In the genomic region with DNA sequence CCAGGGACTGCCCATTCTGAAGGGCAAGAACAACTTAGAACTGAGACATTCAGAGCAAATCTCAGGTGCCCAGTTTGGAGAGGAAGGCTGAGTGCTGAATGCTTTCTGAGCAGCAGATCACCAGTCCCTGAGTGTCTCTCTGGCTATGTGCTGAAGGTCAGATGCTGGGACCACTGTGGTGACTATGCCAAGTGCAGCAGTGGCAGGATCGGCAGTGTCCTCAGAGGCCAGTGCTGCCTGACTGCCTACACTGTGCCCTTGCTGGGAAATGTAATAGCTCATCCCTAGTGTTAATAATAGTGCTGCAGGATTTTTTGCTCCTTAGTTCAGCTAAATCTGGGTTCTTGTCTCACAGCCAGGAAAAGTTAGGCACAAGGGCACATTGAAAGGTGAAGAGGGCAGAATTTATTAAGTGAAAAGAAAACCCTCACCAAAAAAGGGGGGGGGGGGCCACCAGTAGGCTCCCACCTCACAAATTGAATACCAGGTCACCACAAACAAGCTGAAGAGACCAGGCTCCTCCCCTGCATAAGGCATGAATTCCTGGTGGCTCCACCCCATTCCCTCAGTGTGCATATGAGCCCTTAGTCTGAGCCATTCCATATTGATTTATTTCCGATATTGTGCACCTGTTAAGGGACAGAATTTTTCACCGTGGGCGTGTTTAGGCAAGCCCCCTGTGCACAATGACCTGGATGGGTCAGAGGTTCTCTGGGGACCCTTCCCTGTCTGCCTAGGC, we compare ENCODE assay signal across 17 cellular contexts. TPM values are rescaled to one million over a fixed set of nuclear protein-coding genes. Genes with fewer than 3 reads are reported as not detected.
A peak's percentile ranks its signal among the peaks of the same experiment; 100 is the strongest.
DNase-seq lines count a peak whose midpoint lies in the region; ATAC-seq and TF ChIP-seq lines count a peak whose summit lies in the region.
"Had no signal": no experiment of that assay in that cellular context is flagged by ENCODE, and none has a peak within 500 bp of the region (broad histone marks: within the 10 kb centered on the region; RNA-seq: fewer than 3 reads in every experiment).

No MANE protein-coding gene starts in this region.

- H3K9me3 ChIP-seq in psoas muscle: no peaks in the 10 kb centered on the region
- H3K9me3 ChIP-seq: BLaER1 treated with 17β-estradiol and CSF1 and Interleukin-3, amounts not matched to agents 10 nM and 100 nM had no signal

- no peaks in the 10 kb centered on the region for H3K4me1 Mint-ChIP-seq in activated CD8-positive, alpha-beta T cell treated with anti-CD3 and anti-CD28 coated beads, Interleukin-2, amount 10 ng/mL, durations not matched to agents 7 days and 5 days (ENCODE audit: low read depth)
- H3K4me1 Mint-ChIP-seq in activated CD8-positive, alpha-beta T cell treated with anti-CD3 and anti-CD28 coated beads for 36 hours (ENCODE audit: low read depth): no peaks in the 10 kb centered on the region
- peaks cover 21% of the 10 kb centered on the region for H3K4me1 Mint-ChIP-seq in GM23338

- H2AFZ ChIP-seq in GM23338: no peak overlapping the region

- no peaks in the 10 kb centered on the region for H3K9me2 ChIP-seq in GM23338 (ENCODE audit: insufficient read depth)

- WGBS in psoas muscle, 3 donors: 31 to 41% (median 40%) methylated on average over 4 of the region's 4 CpGs

- H3K27ac ChIP-seq in GM23338 (ENCODE audit: low read depth): no peak overlapping the region
- H3K27ac ChIP-seq in psoas muscle: peak overlapping the region; percentile 5
- H3K27ac ChIP-seq: BLaER1 treated with 17β-estradiol and CSF1 and Interleukin-3, amounts not matched to agents 10 nM and 100 nM had no signal

- no peaks in the 10 kb centered on the region for H3K9me3 Mint-ChIP-seq in activated CD8-positive, alpha-beta T cell treated with anti-CD3 and anti-CD28 coated beads, Interleukin-2, amount 10 ng/mL, durations not matched to agents 7 days and 5 days (ENCODE audit: insufficient read depth)
- H3K9me3 Mint-ChIP-seq in activated CD8-positive, alpha-beta T cell treated with anti-CD3 and anti-CD28 coated beads for 36 hours: no peaks in the 10 kb centered on the region
- no peaks in the 10 kb centered on the region for H3K9me3 Mint-ChIP-seq in GM23338

- H3K4me1 ChIP-seq in GM23338 (ENCODE audit: insufficient read depth): 0 out of 2 replicates have a peak, but pooled peaks cover 7% of the 10 kb centered on the region
- peaks cover 10% of the 10 kb centered on the region for H3K4me1 ChIP-seq in psoas muscle

- no peak overlapping the region for H3K4me3 Mint-ChIP-seq in activated CD8-positive, alpha-beta T cell treated with anti-CD3 and anti-CD28 coated beads, Interleukin-2, amount 10 ng/mL, durations not matched to agents 7 days and 5 days
- no peak overlapping the region for H3K4me3 Mint-ChIP-seq in activated CD8-positive, alpha-beta T cell treated with anti-CD3 and anti-CD28 coated beads for 36 hours
- H3K4me3 Mint-ChIP-seq in GM23338: no peak overlapping the region

- no peak overlapping the region for H3K4me2 ChIP-seq in GM23338
- H3K4me2 ChIP-seq: BLaER1 treated with 17β-estradiol and CSF1 and Interleukin-3, amounts not matched to agents 10 nM and 100 nM had no signal

- no peaks in the 10 kb centered on the region for H4K20me1 ChIP-seq in GM23338 (replicated peaks; ENCODE audit: insufficient read depth)

- peak overlapping the region; percentile 34 for H3K27ac Mint-ChIP-seq in activated CD8-positive, alpha-beta T cell treated with anti-CD3 and anti-CD28 coated beads, Interleukin-2, amount 10 ng/mL, durations not matched to agents 7 days and 5 days
- no peak overlapping the region for H3K27ac Mint-ChIP-seq in activated CD8-positive, alpha-beta T cell treated with anti-CD3 and anti-CD28 coated beads for 36 hours
- H3K27ac Mint-ChIP-seq in GM23338: peak overlapping the region; percentile 7; the same call in 1 of the 2 replicates

- H3K27me3 ChIP-seq in GM23338 (ENCODE audit: insufficient read depth): no peaks in the 10 kb centered on the region
- no peaks in the 10 kb centered on the region for H3K27me3 ChIP-seq in psoas muscle (ENCODE audit: insufficient read depth in 3 of 3, low read length in 2 of 3)
- H3K27me3 ChIP-seq: BLaER1 treated with 17β-estradiol and CSF1 and Interleukin-3, amounts not matched to agents 10 nM and 100 nM had no signal

- H3K36me3 Mint-ChIP-seq in activated CD8-positive, alpha-beta T cell treated with anti-CD3 and anti-CD28 coated beads, Interleukin-2, amount 10 ng/mL, durations not matched to agents 7 days and 5 days (ENCODE audit: low read depth): peaks cover 5% of the 10 kb centered on the region
- H3K36me3 Mint-ChIP-seq in activated CD8-positive, alpha-beta T cell treated with anti-CD3 and anti-CD28 coated beads for 36 hours (ENCODE audit: low read depth): peaks cover 1% of the 10 kb centered on the region
- H3K36me3 Mint-ChIP-seq in GM23338 (ENCODE audit: low read depth): no peaks in the 10 kb centered on the region

- CTCF ChIA-PET in activated CD8-positive, alpha-beta T cell treated with anti-CD3 and anti-CD28 coated beads, Interleukin-2, amount 10 ng/mL, durations not matched to agents 7 days and 5 days (lab: Charles Lee): no interaction called here
- CTCF ChIA-PET in activated CD8-positive, alpha-beta T cell treated with anti-CD3 and anti-CD28 coated beads for 36 hours (lab: Charles Lee): interaction anchor here (2.1 kb wide), 1 partner anchor 22 kb away, joined by 5 read pairs; no protein-coding TSS in a partner anchor

- H3K79me2 ChIP-seq in GM23338 (replicated peaks; ENCODE audit: insufficient read depth): no peaks in the 10 kb centered on the region

- H3K36me3 ChIP-seq in GM23338 (ENCODE audit: insufficient read depth) (no peaks in the 10 kb centered on the region), psoas muscle (ENCODE audit: insufficient read depth in 1 of 2, low read depth in 1 of 2) (no peaks in the 10 kb centered on the region)

- H3K4me3 ChIP-seq in GM23338: no peak overlapping the region
- no peak overlapping the region for H3K4me3 ChIP-seq in psoas muscle
- H3K4me3 ChIP-seq: BLaER1 treated with 17β-estradiol and CSF1 and Interleukin-3, amounts not matched to agents 10 nM and 100 nM had no signal

- H3K27me3 Mint-ChIP-seq in activated CD8-positive, alpha-beta T cell treated with anti-CD3 and anti-CD28 coated beads, Interleukin-2, amount 10 ng/mL, durations not matched to agents 7 days and 5 days (ENCODE audit: low read depth): no peaks in the 10 kb centered on the region
- no peaks in the 10 kb centered on the region for H3K27me3 Mint-ChIP-seq in activated CD8-positive, alpha-beta T cell treated with anti-CD3 and anti-CD28 coated beads for 36 hours
- H3K27me3 Mint-ChIP-seq in GM23338 (ENCODE audit: insufficient read depth, low read depth, poor library complexity): no peaks in the 10 kb centered on the region

- TF ChIP-seq CTCF in activated CD8-positive, alpha-beta T cell treated with anti-CD3 and anti-CD28 coated beads for 36 hours (IDR thresholded peaks at IDR 0.05): no peak
- TF ChIP-seq CTCF in GM23338 (conservative IDR thresholded peaks at IDR 0.05; ENCODE audit: low read depth in 2 of 2) (no peak), psoas muscle (IDR thresholded peaks at IDR 0.05) (no peak)

- intact Hi-C loops in activated CD8-positive, alpha-beta T cell treated with anti-CD3 and anti-CD28 coated beads for 36 hours (cut with micrococcal nuclease): no loop called here
- intact Hi-C loops in left cardiac atrium (cut with DNase I): loop anchor here in 1 of 2 donors (1.0 kb wide), 1 partner anchor 18 kb away; the partner anchor contains the start of gene RFXAP
- intact Hi-C loops in psoas muscle (cut with DNase I): no loop called here

- ATAC-seq in activated CD8-positive, alpha-beta T cell treated with anti-CD3 and anti-CD28 coated beads, Interleukin-2, amount 10 ng/mL, durations not matched to agents 7 days and 5 days: no peak
- no peak for ATAC-seq in activated CD8-positive, alpha-beta T cell treated with anti-CD3 and anti-CD28 coated beads for 36 hours
- ATAC-seq in GM23338 (peak; percentile 41), left cardiac atrium (peak; percentile 81 to 87), psoas muscle (peak; percentile 49 to 82 (median 68)), HG03097 (IDR thresholded peaks at IDR 0.05; ENCODE audit: low FRiP score, unreplicated experiment) (no peak)
- ATAC-seq: Panc1 had no signal

- H3F3A ChIP-seq in GM23338 (replicated peaks; ENCODE audit: low read depth): no peaks in the 10 kb centered on the region

- POLR2A ChIA-PET in activated CD8-positive, alpha-beta T cell treated with anti-CD3 and anti-CD28 coated beads, Interleukin-2, amount 10 ng/mL, durations not matched to agents 7 days and 5 days (lab: Charles Lee): no interaction called here
- POLR2A ChIA-PET in activated CD8-positive, alpha-beta T cell treated with anti-CD3 and anti-CD28 coated beads for 36 hours (lab: Charles Lee): interaction anchor here (1.1 kb wide), 1 partner anchor 19 kb away, joined by 3 read pairs; no protein-coding TSS in a partner anchor

- DNase-seq in activated CD8-positive, alpha-beta T cell treated with anti-CD3 and anti-CD28 coated beads, Interleukin-2, amount 10 ng/mL, durations not matched to agents 7 days and 5 days: no peak
- no peak for DNase-seq in activated CD8-positive, alpha-beta T cell treated with anti-CD3 and anti-CD28 coated beads for 36 hours
- no peak for DNase-seq in GM23338 (ENCODE audit: low spot score)
- DNase-seq in left cardiac atrium: no peak
- DNase-seq in psoas muscle: no peak
- DNase-seq in NCI-H2227 (lab: John Stamatoyannopoulos, UW; ENCODE audit: unreplicated experiment): no peak
- DNase-seq in NCI-H446 treated with DMSO at 0.1 percent for 48 hours (lab: John Stamatoyannopoulos, UW): no peak
- DNase-seq: DMS 273 treated with DMSO at 0.1 percent for 48 hours, GF-D8, KBM-7, NCI-H1436, NCI-H2029, NCI-H524, SHP77 had no signal

TF ChIP-seq in GM23338, 12 proteins besides CTCF, POLR2A, EP300 and RAD21 (continues in another document):
- TF ChIP-seq STAT1 (IDR thresholded peaks at IDR 0.05; ENCODE audit: unreplicated experiment): no peak

RNA-seq across cellular contexts. Expression of gene RFXAP, which starts 18.5 kb away (rescaled TPM):
- total RNA-seq in activated CD8-positive, alpha-beta T cell treated with anti-CD3 and anti-CD28 coated beads, Interleukin-2, amount 10 ng/mL, durations not matched to agents 7 days and 5 days: 10 to 100 TPM; 12.8 to 13.9 TPM
- total RNA-seq in activated CD8-positive, alpha-beta T cell treated with anti-CD3 and anti-CD28 coated beads for 36 hours: 10 to 100 TPM; 14.1 to 15.4 TPM
- 6.3 and 7.5 TPM in 2 replicates for total RNA-seq in GM23338 (2014; rRNA removed; shearing (Covaris generic))
- polyA plus RNA-seq in GM23338 (2016; fragmentation: Nextera tagmentation; extraction: Ambion mirVana): 8.5 and 10.3 TPM in 2 replicates
- 1 to 10 TPM; 2.7 to 3.5 TPM for total RNA-seq in left cardiac atrium
- total RNA-seq in psoas muscle: 1 to 10 TPM; 1.4 to 4.1 (median 2.5) TPM
- 1 to 10 TPM; 1.2 to 2.1 (median 1.7) TPM for polyA plus RNA-seq in psoas muscle

Comparison
In these comparisons a context has a peak if more than half of its experiments do, and no peak if none do; other contexts are left out.
1. ATAC-seq: peak in GM23338 (single experiment), left cardiac atrium (2 of 2) and psoas muscle (4 of 4); none in activated CD8-positive, alpha-beta T cell treated with anti-CD3 and anti-CD28 coated beads, Interleukin-2, amount 10 ng/mL, durations not matched to agents 7 days and 5 days (single experiment), activated CD8-positive, alpha-beta T cell treated with anti-CD3 and anti-CD28 coated beads for 36 hours (single experiment) and HG03097 (single experiment).